ENCODE assay signal across 9 cellular contexts in genomic region chr7:24283900-24284698, GRCh38. TPM values are rescaled to one million over a fixed set of nuclear protein-coding genes. Genes with fewer than 3 reads are reported as not detected.
DNase-seq lines count a peak whose midpoint lies in the region; ATAC-seq and TF ChIP-seq lines count a peak whose summit lies in the region.
"Had no signal": no experiment of that assay in that cellular context is flagged by ENCODE, and none has a peak within 500 bp of the region (broad histone marks: within the 10 kb centered on the region; RNA-seq: fewer than 3 reads in every experiment).

TSS of gene NPY (plus strand) at chr7:24284190. CDS start at chr7:24285241, 1,051 bp downstream.

- intact Hi-C loops in left ventricle myocardium inferior (cut with micrococcal nuclease): no loop called here

- H3K9me3 Mint-ChIP-seq in activated naive CD8-positive, alpha-beta T cell treated with anti-CD3 and anti-CD28 coated beads for 36 hours: no peaks in the 10 kb centered on the region
- H3K9me3 Mint-ChIP-seq in naive thymus-derived CD8-positive, alpha-beta T cell: no peaks in the 10 kb centered on the region

- no peak within 1 kb of the TSS for H3K27ac ChIP-seq in left ventricle myocardium inferior (replicated peaks)
- H3K27ac ChIP-seq in right atrium auricular region: no peak within 1 kb of the TSS

- no peak for TF ChIP-seq CTCF in left ventricle myocardium inferior (IDR thresholded peaks at IDR 0.05; ENCODE audit: borderline replicate concordance)
- TF ChIP-seq CTCF in right atrium auricular region (IDR thresholded peaks at IDR 0.05): no peak

- H3K27me3 Mint-ChIP-seq in activated naive CD8-positive, alpha-beta T cell treated with anti-CD3 and anti-CD28 coated beads for 36 hours: peaks cover 54% of the 10 kb centered on the region
- peaks cover 21 to 56% (median 40%) of the 10 kb centered on the region in 5 donors for H3K27me3 Mint-ChIP-seq in naive thymus-derived CD8-positive, alpha-beta T cell

- H3K9me3 ChIP-seq in left ventricle myocardium inferior (replicated peaks) (no peaks in the 10 kb centered on the region), right atrium auricular region (no peaks in the 10 kb centered on the region)

- H3K4me1 Mint-ChIP-seq in activated naive CD8-positive, alpha-beta T cell treated with anti-CD3 and anti-CD28 coated beads for 36 hours: peaks cover 11% of the 10 kb centered on the region
- peaks cover 4 to 20% (median 17%) of the 10 kb centered on the region in 4 donors for H3K4me1 Mint-ChIP-seq in naive thymus-derived CD8-positive, alpha-beta T cell

- no peaks in the 10 kb centered on the region for H3K36me3 Mint-ChIP-seq in activated naive CD8-positive, alpha-beta T cell treated with anti-CD3 and anti-CD28 coated beads for 36 hours
- H3K36me3 Mint-ChIP-seq in naive thymus-derived CD8-positive, alpha-beta T cell: no peaks in the 10 kb centered on the region

- DNase-seq in left ventricle myocardium inferior (no peak), right atrium auricular region (ENCODE audit: low spot score) (no peak), NCI-H2107 treated with DMSO at 0.1 percent for 48 hours (lab: John Stamatoyannopoulos, UW; ENCODE audit: unreplicated experiment) (no peak), NCI-H2196 (lab: John Stamatoyannopoulos, UW; ENCODE audit: unreplicated experiment) (no peak)
- DNase-seq in activated naive CD8-positive, alpha-beta T cell treated with anti-CD3 and anti-CD28 coated beads for 36 hours: peak; percentile 18
- peak in 1 of 10 donors; percentile 21 for DNase-seq in naive thymus-derived CD8-positive, alpha-beta T cell

- H3K4me3 Mint-ChIP-seq in activated naive CD8-positive, alpha-beta T cell treated with anti-CD3 and anti-CD28 coated beads for 36 hours: peak within 1 kb of the TSS; percentile 69
- peak within 1 kb of the TSS; percentile 61 to 87 (median 76) for H3K4me3 Mint-ChIP-seq in naive thymus-derived CD8-positive, alpha-beta T cell

- H3K27ac Mint-ChIP-seq in activated naive CD8-positive, alpha-beta T cell treated with anti-CD3 and anti-CD28 coated beads for 36 hours: no peak within 1 kb of the TSS
- H3K27ac Mint-ChIP-seq in naive thymus-derived CD8-positive, alpha-beta T cell: no peak within 1 kb of the TSS

- peak; percentile 56 to 57 for ATAC-seq in naive thymus-derived CD8-positive, alpha-beta T cell
- ATAC-seq in GM21529 (IDR thresholded peaks at IDR 0.05; ENCODE audit: unreplicated experiment) (no peak), HG02884 (IDR thresholded peaks at IDR 0.05; ENCODE audit: unreplicated experiment) (no peak)

- POLR2A ChIA-PET in naive thymus-derived CD8-positive, alpha-beta T cell (lab: Charles Lee): no interaction called here

- H3K4me1 ChIP-seq in left ventricle myocardium inferior: peaks cover 14% of the 10 kb centered on the region
- H3K4me1 ChIP-seq in right atrium auricular region: peaks cover 0 to 12% of the 10 kb centered on the region in 2 donors

- H3K27me3 ChIP-seq in left ventricle myocardium inferior (ENCODE audit: low read depth) (peaks cover 98% of the 10 kb centered on the region), right atrium auricular region (peaks cover 0 to 10% of the 10 kb centered on the region in 2 donors)

- H3K36me3 ChIP-seq in left ventricle myocardium inferior (no peaks in the 10 kb centered on the region), right atrium auricular region (no peaks in the 10 kb centered on the region)

- H3K4me3 ChIP-seq in left ventricle myocardium inferior (peak within 1 kb of the TSS; percentile 33), right atrium auricular region (no peak within 1 kb of the TSS)

RNA-seq across cellular contexts. Expression of gene NPY, which starts in this region (rescaled TPM):
- total RNA-seq in left ventricle myocardium inferior (not detected), right atrium auricular region (1 to 10 TPM in 1 of 2 donors, not detected in 1; 5.0 TPM)
- not detected for total RNA-seq in activated naive CD8-positive, alpha-beta T cell treated with anti-CD3 and anti-CD28 coated beads for 36 hours
- not detected for total RNA-seq in naive thymus-derived CD8-positive, alpha-beta T cell
- polyA plus RNA-seq in naive thymus-derived CD8-positive, alpha-beta T cell: not detected
- total RNA-seq: glomerular endothelial cell had no signal

Comparison
In these comparisons a context has a peak if more than half of its experiments do, and no peak if none do; other contexts are left out.
1. Peak in DNase-seq in activated naive CD8-positive, alpha-beta T cell treated with anti-CD3 and anti-CD28 coated beads for 36 hours; RNA of the gene not detected or under 1 TPM.
2. Peak in ATAC-seq in naive thymus-derived CD8-positive, alpha-beta T cell; RNA of the gene not detected or under 1 TPM.